In the genomic region with DNA sequence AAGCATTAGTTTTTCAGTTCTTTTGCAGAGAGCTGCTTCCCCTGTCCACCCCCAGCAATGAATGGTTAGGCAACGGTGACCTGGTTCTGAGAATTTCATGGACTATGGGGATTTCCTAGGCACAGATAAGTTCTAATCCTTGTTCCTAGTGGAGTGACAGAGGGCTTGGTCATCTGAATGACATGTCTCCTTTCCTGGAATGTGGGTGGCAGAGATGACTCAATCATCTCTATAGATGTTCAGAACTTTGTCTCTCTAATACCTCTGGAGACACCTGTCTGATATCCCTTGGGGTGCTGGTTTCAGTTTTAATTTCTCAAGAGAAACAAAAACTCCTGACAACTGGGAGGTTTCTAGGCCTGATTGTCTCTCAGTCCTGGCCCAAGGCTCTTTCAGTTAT, we compare ENCODE assay signal across 1 cellular context.
TF ChIP-seq lines count a peak whose summit lies in the region.

No MANE protein-coding gene starts in this region.

TF ChIP-seq in GM12878, 131 proteins besides CTCF, POLR2A, EP300 and RAD21:
- TF ChIP-seq CUX1 (IDR thresholded peaks at IDR 0.05; ENCODE audit: insufficient replicate concordance, low read depth, low read length) (no peak), EED (IDR thresholded peaks at IDR 0.05; ENCODE audit: low read depth) (peak; percentile 73), SKIL (IDR thresholded peaks at IDR 0.05; ENCODE audit: low read depth, poor library complexity, severe bottlenecking) (no peak), IKZF2 (IDR thresholded peaks at IDR 0.05) (peak; percentile 52 to 60; a peak in 3 of 4 replicates), RUNX3 (IDR thresholded peaks at IDR 0.05; ENCODE audit: low read length) (peak; percentile 24; the same call in 1 of the 2 replicates), CHD4 (IDR thresholded peaks at IDR 0.05) (no peak), SUZ12 (IDR thresholded peaks at IDR 0.05; ENCODE audit: unreplicated experiment) (no peak), CBX5 (IDR thresholded peaks at IDR 0.05; ENCODE audit: low read depth) (no peak), MEF2B (IDR thresholded peaks at IDR 0.05; ENCODE audit: partially characterized antibody, poor library complexity, severe bottlenecking) (peak; percentile 88), RFX5 (IDR thresholded peaks at IDR 0.05; ENCODE audit: low read depth, low read length) (no peak), GABPA (IDR thresholded peaks at IDR 0.05; ENCODE audit: low read depth) (no peak), ZZZ3 (IDR thresholded peaks at IDR 0.05; ENCODE audit: control insufficient read depth, insufficient read length, low read depth) (no peak), HCFC1 (IDR thresholded peaks at IDR 0.05; ENCODE audit: low read length) (no peak), POLR2AphosphoS5 (IDR thresholded peaks at IDR 0.05; ENCODE audit: low read length) (no peak), MLLT1 (IDR thresholded peaks at IDR 0.05) (no peak), JUNB (IDR thresholded peaks at IDR 0.05) (peak; percentile 8; the same call in 1 of the 2 replicates), SMARCA5 (IDR thresholded peaks at IDR 0.05) (no peak), ATF7 (IDR thresholded peaks at IDR 0.05; ENCODE audit: low read depth) (0 out of 2 replicates have a peak, but pooled peaks have one; percentile 21), FOXK2 (IDR thresholded peaks at IDR 0.05) (no peak), BRCA1 (IDR thresholded peaks at IDR 0.05; ENCODE audit: low read depth, low read length) (no peak), JUND (IDR thresholded peaks at IDR 0.05; ENCODE audit: low read depth, low read length) (no peak), ZNF24 (IDR thresholded peaks at IDR 0.05) (no peak), PAX5 (IDR thresholded peaks at IDR 0.05; ENCODE audit: borderline replicate concordance, low read depth, low read length) (no peak), YY1 (IDR thresholded peaks at IDR 0.05; ENCODE audit: low read depth, low read length) (no peak), BMI1 (IDR thresholded peaks at IDR 0.05; ENCODE audit: borderline replicate concordance) (no peak)
- TF ChIP-seq, protein P1, sequence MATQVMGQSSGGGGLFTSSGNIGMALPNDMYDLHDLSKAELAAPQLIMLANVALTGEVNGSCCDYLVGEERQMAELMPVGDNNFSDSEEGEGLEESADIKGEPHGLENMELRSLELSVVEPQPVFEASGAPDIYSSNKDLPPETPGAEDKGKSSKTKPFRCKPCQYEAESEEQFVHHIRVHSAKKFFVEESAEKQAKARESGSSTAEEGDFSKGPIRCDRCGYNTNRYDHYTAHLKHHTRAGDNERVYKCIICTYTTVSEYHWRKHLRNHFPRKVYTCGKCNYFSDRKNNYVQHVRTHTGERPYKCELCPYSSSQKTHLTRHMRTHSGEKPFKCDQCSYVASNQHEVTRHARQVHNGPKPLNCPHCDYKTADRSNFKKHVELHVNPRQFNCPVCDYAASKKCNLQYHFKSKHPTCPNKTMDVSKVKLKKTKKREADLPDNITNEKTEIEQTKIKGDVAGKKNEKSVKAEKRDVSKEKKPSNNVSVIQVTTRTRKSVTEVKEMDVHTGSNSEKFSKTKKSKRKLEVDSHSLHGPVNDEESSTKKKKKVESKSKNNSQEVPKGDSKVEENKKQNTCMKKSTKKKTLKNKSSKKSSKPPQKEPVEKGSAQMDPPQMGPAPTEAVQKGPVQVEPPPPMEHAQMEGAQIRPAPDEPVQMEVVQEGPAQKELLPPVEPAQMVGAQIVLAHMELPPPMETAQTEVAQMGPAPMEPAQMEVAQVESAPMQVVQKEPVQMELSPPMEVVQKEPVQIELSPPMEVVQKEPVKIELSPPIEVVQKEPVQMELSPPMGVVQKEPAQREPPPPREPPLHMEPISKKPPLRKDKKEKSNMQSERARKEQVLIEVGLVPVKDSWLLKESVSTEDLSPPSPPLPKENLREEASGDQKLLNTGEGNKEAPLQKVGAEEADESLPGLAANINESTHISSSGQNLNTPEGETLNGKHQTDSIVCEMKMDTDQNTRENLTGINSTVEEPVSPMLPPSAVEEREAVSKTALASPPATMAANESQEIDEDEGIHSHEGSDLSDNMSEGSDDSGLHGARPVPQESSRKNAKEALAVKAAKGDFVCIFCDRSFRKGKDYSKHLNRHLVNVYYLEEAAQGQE (IDR thresholded peaks at IDR 0.05; ENCODE audit: low read depth, low read length): no peak
- TF ChIP-seq, protein P2, sequence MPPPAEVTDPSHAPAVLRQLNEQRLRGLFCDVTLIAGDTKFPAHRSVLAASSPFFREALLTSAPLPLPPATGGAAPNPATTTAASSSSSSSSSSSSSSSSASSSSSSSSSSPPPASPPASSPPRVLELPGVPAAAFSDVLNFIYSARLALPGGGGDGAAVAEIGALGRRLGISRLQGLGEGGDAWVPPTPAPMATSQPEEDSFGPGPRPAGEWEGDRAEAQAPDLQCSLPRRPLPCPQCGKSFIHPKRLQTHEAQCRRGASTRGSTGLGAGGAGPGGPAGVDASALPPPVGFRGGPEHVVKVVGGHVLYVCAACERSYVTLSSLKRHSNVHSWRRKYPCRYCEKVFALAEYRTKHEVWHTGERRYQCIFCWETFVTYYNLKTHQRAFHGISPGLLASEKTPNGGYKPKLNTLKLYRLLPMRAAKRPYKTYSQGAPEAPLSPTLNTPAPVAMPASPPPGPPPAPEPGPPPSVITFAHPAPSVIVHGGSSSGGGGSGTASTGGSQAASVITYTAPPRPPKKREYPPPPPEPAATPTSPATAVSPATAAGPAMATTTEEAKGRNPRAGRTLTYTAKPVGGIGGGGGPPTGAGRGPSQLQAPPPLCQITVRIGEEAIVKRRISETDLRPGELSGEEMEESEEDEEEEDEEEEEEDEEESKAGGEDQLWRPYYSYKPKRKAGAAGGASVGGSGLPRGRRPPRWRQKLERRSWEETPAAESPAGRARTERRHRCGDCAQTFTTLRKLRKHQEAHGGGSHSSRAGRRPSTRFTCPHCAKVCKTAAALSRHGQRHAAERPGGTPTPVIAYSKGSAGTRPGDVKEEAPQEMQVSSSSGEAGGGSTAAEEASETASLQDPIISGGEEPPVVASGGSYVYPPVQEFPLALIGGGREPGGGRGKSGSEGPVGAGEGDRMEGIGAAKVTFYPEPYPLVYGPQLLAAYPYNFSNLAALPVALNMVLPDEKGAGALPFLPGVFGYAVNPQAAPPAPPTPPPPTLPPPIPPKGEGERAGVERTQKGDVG (CRISPR knock-in tag; IDR thresholded peaks at IDR 0.05): no peak
- TF ChIP-seq, protein P3, sequence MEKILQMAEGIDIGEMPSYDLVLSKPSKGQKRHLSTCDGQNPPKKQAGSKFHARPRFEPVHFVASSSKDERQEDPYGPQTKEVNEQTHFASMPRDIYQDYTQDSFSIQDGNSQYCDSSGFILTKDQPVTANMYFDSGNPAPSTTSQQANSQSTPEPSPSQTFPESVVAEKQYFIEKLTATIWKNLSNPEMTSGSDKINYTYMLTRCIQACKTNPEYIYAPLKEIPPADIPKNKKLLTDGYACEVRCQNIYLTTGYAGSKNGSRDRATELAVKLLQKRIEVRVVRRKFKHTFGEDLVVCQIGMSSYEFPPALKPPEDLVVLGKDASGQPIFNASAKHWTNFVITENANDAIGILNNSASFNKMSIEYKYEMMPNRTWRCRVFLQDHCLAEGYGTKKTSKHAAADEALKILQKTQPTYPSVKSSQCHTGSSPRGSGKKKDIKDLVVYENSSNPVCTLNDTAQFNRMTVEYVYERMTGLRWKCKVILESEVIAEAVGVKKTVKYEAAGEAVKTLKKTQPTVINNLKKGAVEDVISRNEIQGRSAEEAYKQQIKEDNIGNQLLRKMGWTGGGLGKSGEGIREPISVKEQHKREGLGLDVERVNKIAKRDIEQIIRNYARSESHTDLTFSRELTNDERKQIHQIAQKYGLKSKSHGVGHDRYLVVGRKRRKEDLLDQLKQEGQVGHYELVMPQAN (conservative IDR thresholded peaks at IDR 0.05): no peak
- TF ChIP-seq, protein P4, sequence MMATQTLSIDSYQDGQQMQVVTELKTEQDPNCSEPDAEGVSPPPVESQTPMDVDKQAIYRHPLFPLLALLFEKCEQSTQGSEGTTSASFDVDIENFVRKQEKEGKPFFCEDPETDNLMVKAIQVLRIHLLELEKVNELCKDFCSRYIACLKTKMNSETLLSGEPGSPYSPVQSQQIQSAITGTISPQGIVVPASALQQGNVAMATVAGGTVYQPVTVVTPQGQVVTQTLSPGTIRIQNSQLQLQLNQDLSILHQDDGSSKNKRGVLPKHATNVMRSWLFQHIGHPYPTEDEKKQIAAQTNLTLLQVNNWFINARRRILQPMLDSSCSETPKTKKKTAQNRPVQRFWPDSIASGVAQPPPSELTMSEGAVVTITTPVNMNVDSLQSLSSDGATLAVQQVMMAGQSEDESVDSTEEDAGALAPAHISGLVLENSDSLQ (IDR thresholded peaks at IDR 0.05): peak; percentile 68
- TF ChIP-seq, protein P5, sequence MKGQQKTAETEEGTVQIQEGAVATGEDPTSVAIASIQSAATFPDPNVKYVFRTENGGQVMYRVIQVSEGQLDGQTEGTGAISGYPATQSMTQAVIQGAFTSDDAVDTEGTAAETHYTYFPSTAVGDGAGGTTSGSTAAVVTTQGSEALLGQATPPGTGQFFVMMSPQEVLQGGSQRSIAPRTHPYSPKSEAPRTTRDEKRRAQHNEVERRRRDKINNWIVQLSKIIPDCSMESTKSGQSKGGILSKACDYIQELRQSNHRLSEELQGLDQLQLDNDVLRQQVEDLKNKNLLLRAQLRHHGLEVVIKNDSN (IDR thresholded peaks at IDR 0.05; ENCODE audit: borderline replicate concordance, extremely low read length, insufficient read depth, low read depth, low read length): no peak
